8 cellular contexts compared by ENCODE assay signal in the genomic region with DNA sequence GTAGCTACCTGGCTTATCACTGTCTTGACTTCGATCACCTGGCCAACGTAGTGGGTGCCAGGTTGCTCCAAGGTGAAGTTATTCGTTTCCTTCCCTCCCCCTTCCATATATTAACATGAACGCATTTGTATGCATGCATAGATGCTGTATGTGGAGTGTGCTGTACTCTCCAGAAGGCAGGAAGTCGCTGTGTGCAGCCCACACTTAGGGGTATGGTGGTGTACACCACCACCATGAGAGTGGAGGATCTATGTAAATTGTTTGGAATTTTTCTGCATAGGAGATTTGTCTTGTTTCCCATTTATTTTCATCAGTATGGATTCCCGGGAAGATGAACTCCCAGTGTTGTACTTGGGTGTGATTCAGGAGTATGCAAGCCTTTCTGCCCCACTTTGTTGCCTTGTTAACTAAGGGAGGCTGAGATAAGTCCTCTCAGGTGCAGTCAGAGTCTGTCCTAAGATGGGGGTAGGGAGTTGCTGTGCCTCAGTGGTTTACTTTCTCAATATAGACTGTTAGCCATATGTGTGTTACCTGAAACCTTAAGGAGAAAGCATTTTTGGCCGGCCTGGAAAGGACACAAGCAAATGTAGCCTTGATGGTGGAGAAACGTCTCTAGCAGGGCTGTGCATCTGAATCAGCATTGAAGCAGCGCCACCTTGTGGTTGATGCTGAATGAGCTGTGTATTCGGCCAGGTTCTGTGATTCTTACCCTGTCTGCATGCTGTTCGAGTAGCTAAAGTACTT.
A peak's percentile ranks its signal among the peaks of the same experiment; 100 is the strongest.
DNase-seq lines count a peak whose midpoint lies in the region; ATAC-seq, FAIRE-seq and TF ChIP-seq lines count a peak whose summit lies in the region.

No MANE protein-coding gene starts in this region.

- H3K27me3 ChIP-seq in GM06990 (replicated peaks; ENCODE audit: control insufficient read depth, insufficient read depth, low read length) (no peaks in the 10 kb centered on the region), MG63 (no peaks in the 10 kb centered on the region), vagina (no peaks in the 10 kb centered on the region)

- peak; percentile 89 for FAIRE-seq in H54 (lab: Jason Lieb, UNC)

- no peak overlapping the region for H3K4me3 Mint-ChIP-seq in activated naive CD4-positive, alpha-beta T cell treated with anti-CD3 and anti-CD28 coated beads for 36 hours
- H3K4me3 Mint-ChIP-seq in progenitor cell of endocrine pancreas (ENCODE audit: low read depth): no peak overlapping the region

- H3K4me3 ChIP-seq in GM06990 (replicated peaks; ENCODE audit: low read depth, low read length) (no peak overlapping the region), MG63 (no peak overlapping the region), SK-N-MC (no peak overlapping the region), vagina (no peak overlapping the region)

- no peaks in the 10 kb centered on the region for H3K27me3 Mint-ChIP-seq in activated naive CD4-positive, alpha-beta T cell treated with anti-CD3 and anti-CD28 coated beads for 36 hours (ENCODE audit: low read depth)
- no peaks in the 10 kb centered on the region for H3K27me3 Mint-ChIP-seq in progenitor cell of endocrine pancreas

- no peak for TF ChIP-seq POLR2A in H54 (IDR thresholded peaks at IDR 0.05; ENCODE audit: low read depth, low read length)
- no peak for TF ChIP-seq POLR2A in vagina (IDR thresholded peaks at IDR 0.05)

- H3K4me1 ChIP-seq in vagina: peaks cover 22% of the 10 kb centered on the region

- H3K36me3 Mint-ChIP-seq in activated naive CD4-positive, alpha-beta T cell treated with anti-CD3 and anti-CD28 coated beads for 36 hours (ENCODE audit: low read depth): no peaks in the 10 kb centered on the region
- peaks cover 11% of the 10 kb centered on the region for H3K36me3 Mint-ChIP-seq in progenitor cell of endocrine pancreas (ENCODE audit: insufficient read depth)

- H3K36me3 ChIP-seq in GM06990 (ENCODE audit: control insufficient read depth, insufficient read depth, low read length) (no peaks in the 10 kb centered on the region), MG63 (no peaks in the 10 kb centered on the region), SK-N-MC (ENCODE audit: insufficient read depth, low read length) (no peaks in the 10 kb centered on the region), vagina (no peaks in the 10 kb centered on the region)

- intact Hi-C loops in activated naive CD4-positive, alpha-beta T cell treated with anti-CD3 and anti-CD28 coated beads for 36 hours (cut with micrococcal nuclease): loop anchor here (1.0 to 2.0 kb wide), 5 partner anchors 82 to 363 kb away; partner anchors contain the start of gene TANC1
- intact Hi-C loops in Right ventricle myocardium inferior (cut with DNase I): loop anchor here (1.0 to 2.0 kb wide), 3 partner anchors 85 to 217 kb away; no protein-coding TSS in a partner anchor
- intact Hi-C loops in vagina (cut with DNase I): loop anchor here (5.0 kb wide), 1 partner anchor 216 kb away; no protein-coding TSS in a partner anchor

- no peak overlapping the region for H3K9ac ChIP-seq in SK-N-MC (ENCODE audit: insufficient read length)

- CTCF ChIA-PET in activated naive CD4-positive, alpha-beta T cell treated with anti-CD3 and anti-CD28 coated beads for 36 hours (lab: Charles Lee): interaction anchor here (0.5 to 3.6 kb wide), 54 partner anchors 9 to 1816 kb away, joined by 3 to 61 read pairs (median 4); partner anchors contain the start of genes MARCHF7 and TANC1

- H3K9me3 ChIP-seq in MG63: no peaks in the 10 kb centered on the region
- H3K9me3 ChIP-seq in SK-N-MC (ENCODE audit: low read depth, low read length): no peaks in the 10 kb centered on the region
- H3K9me3 ChIP-seq in vagina: no peaks in the 10 kb centered on the region

- TF ChIP-seq CTCF in GM06990 (IDR thresholded peaks at IDR 0.05; ENCODE audit: insufficient read depth, low read length, poor library complexity, severe bottlenecking): peak; percentile 84
- TF ChIP-seq CTCF in progenitor cell of endocrine pancreas (IDR thresholded peaks at IDR 0.05; ENCODE audit: unreplicated experiment): peak; percentile 95
- TF ChIP-seq CTCF in vagina (IDR thresholded peaks at IDR 0.05): peak; percentile 81 to 85 (median 84)

- ATAC-seq in Right ventricle myocardium inferior: peak; percentile 87

- no peaks in the 10 kb centered on the region for H3K9me3 Mint-ChIP-seq in activated naive CD4-positive, alpha-beta T cell treated with anti-CD3 and anti-CD28 coated beads for 36 hours
- H3K9me3 Mint-ChIP-seq in progenitor cell of endocrine pancreas (ENCODE audit: low read depth): no peaks in the 10 kb centered on the region

- DNase-seq in GM06990 (ENCODE audit: extremely low read depth, insufficient read length) (no peak), H54 (ENCODE audit: insufficient read length, low spot score) (peak; percentile 41), MG63 (peak; percentile 59), SK-N-MC (ENCODE audit: low read depth, low spot score) (peak; percentile 64), Right ventricle myocardium inferior (ENCODE audit: missing footprints) (peak; percentile 87), progenitor cell of endocrine pancreas (ENCODE audit: low spot score, unreplicated experiment) (peak; percentile 75), vagina (ENCODE audit: extremely low spot score in 2 of 2) (peak in 1 of 2 donors; percentile 89)
- peak; percentile 93 for DNase-seq in activated naive CD4-positive, alpha-beta T cell treated with anti-CD3 and anti-CD28 coated beads for 36 hours

- peaks cover 4% of the 10 kb centered on the region for H3K4me1 Mint-ChIP-seq in activated naive CD4-positive, alpha-beta T cell treated with anti-CD3 and anti-CD28 coated beads for 36 hours (ENCODE audit: low read depth)
- H3K4me1 Mint-ChIP-seq in progenitor cell of endocrine pancreas (ENCODE audit: low read depth): peaks cover 22% of the 10 kb centered on the region

- H3K27ac Mint-ChIP-seq in activated naive CD4-positive, alpha-beta T cell treated with anti-CD3 and anti-CD28 coated beads for 36 hours: no peak overlapping the region
- H3K27ac Mint-ChIP-seq in progenitor cell of endocrine pancreas: peak overlapping the region; percentile 95

- H3K27ac ChIP-seq in SK-N-MC: no peak overlapping the region
- no peak overlapping the region for H3K27ac ChIP-seq in vagina
